Comparison of ENCODE assay signal across 29 cellular contexts in genomic region chr1:61330018-61330417, GRCh38.
"Had no signal": no experiment of that assay in that cellular context is flagged by ENCODE, and none has a peak within 500 bp of the region (broad histone marks: within the 10 kb centered on the region; RNA-seq: fewer than 3 reads in every experiment).

No MANE protein-coding gene starts in this region.

- H3K4me1 ChIP-seq: left lung, lower lobe of right lung, neural progenitor cell, vagina had no signal

- H3K4me3 ChIP-seq: left lung, lower lobe of right lung, neural progenitor cell, ovary, right atrium auricular region, right lobe of liver, smooth muscle cell, tibial nerve, upper lobe of left lung, vagina had no signal

- H3K9me3 Mint-ChIP-seq: natural killer cell; nephron progenitor cell; stimulated activated naive CD8-positive, alpha-beta T cell treated with anti-CD3 and anti-CD28 coated beads, Interleukin-15, amount 100 ng/mL, for 72 hours had no signal

- H3K36me3 ChIP-seq: left lung, lower lobe of right lung, neural progenitor cell, neutrophil, ovary, right atrium auricular region, right lobe of liver, tibial nerve, upper lobe of left lung, vagina had no signal

- DNase-seq: hippocampal formation; kidney; left colon; left lung; lower lobe of right lung; mammary epithelial cell; mesenchymal stem cell; naive B cell; natural killer cell; nephron progenitor cell; ovary; right lobe of liver; stimulated activated CD4-positive, alpha-beta T cell treated with anti-CD3 and anti-CD28 coated beads, Interleukin-1b, Interleukin-23, amount 100 ng/mL, for 48 hours; stimulated activated CD4-positive, alpha-beta T cell treated with anti-CD3 and anti-CD28 coated beads, Interleukin-2, amount 100 ng/mL, for 48 hours; stimulated activated CD4-positive, alpha-beta T cell treated with anti-CD3 and anti-CD28 coated beads, Interleukin-4, amount 100 ng/mL, for 4 hours; stimulated activated CD8-positive, alpha-beta memory T cell treated with anti-CD3 and anti-CD28 coated beads, Interleukin-4, amount 100 ng/mL, for 48 hours; stimulated activated naive CD4-positive, alpha-beta T cell treated with Interleukin-2 at 50 U/mL for 16 hours; stimulated activated naive CD8-positive, alpha-beta T cell treated with anti-CD3 and anti-CD28 coated beads, Interleukin-15, amount 100 ng/mL, for 72 hours; substantia nigra; upper lobe of left lung had no signal

- H3K4me3 Mint-ChIP-seq: mesothelial cell of epicardium; naive B cell; natural killer cell; nephron progenitor cell; neural progenitor cell; stimulated activated memory B cell treated with anti-CD40 and anti-IgM and Interleukin-4, amounts not matched to agents 10 μg/mL and 1 μg/mL and 100 μg/mL, for 72 hours; stimulated activated naive CD8-positive, alpha-beta T cell treated with anti-CD3 and anti-CD28 coated beads, Interleukin-15, amount 100 ng/mL, for 72 hours had no signal

- H3K27me3 Mint-ChIP-seq: naive B cell; stimulated activated naive CD8-positive, alpha-beta T cell treated with anti-CD3 and anti-CD28 coated beads, Interleukin-15, amount 100 ng/mL, for 72 hours had no signal

- ATAC-seq: left colon; left lung; lower lobe of right lung; natural killer cell; right lobe of liver; stimulated activated memory B cell treated with anti-CD40 and anti-IgM and Interleukin-4, amounts not matched to agents 10 μg/mL and 1 μg/mL and 100 μg/mL, for 72 hours; stimulated activated naive CD8-positive, alpha-beta T cell treated with anti-CD3 and anti-CD28 coated beads, Interleukin-15, amount 100 ng/mL, for 72 hours had no signal

- H3K27ac Mint-ChIP-seq: mesothelial cell of epicardium; naive B cell; natural killer cell; nephron progenitor cell; neural progenitor cell; progenitor cell of endocrine pancreas; stimulated activated memory B cell treated with anti-CD40 and anti-IgM and Interleukin-4, amounts not matched to agents 10 μg/mL and 1 μg/mL and 100 μg/mL, for 72 hours; stimulated activated naive CD8-positive, alpha-beta T cell treated with anti-CD3 and anti-CD28 coated beads, Interleukin-15, amount 100 ng/mL, for 72 hours had no signal

- H3K27me3 ChIP-seq: left lung, neural progenitor cell, neutrophil, ovary, right atrium auricular region, right lobe of liver, tibial nerve, upper lobe of left lung, vagina had no signal

- H3K36me3 Mint-ChIP-seq: naive B cell; natural killer cell; stimulated activated memory B cell treated with anti-CD40 and anti-IgM and Interleukin-4, amounts not matched to agents 10 μg/mL and 1 μg/mL and 100 μg/mL, for 72 hours had no signal

- H3K4me1 Mint-ChIP-seq: naive B cell, natural killer cell had no signal

- H3K27ac ChIP-seq: left lung, lower lobe of right lung, neural progenitor cell, neutrophil, ovary, right atrium auricular region, right lobe of liver, tibial nerve, upper lobe of left lung, vagina had no signal

- H3K9me3 ChIP-seq: left lung, lower lobe of right lung, neutrophil, ovary, right atrium auricular region, right lobe of liver, tibial nerve, upper lobe of left lung, vagina had no signal
